7 cellular contexts compared by ENCODE assay signal in the genomic region with DNA sequence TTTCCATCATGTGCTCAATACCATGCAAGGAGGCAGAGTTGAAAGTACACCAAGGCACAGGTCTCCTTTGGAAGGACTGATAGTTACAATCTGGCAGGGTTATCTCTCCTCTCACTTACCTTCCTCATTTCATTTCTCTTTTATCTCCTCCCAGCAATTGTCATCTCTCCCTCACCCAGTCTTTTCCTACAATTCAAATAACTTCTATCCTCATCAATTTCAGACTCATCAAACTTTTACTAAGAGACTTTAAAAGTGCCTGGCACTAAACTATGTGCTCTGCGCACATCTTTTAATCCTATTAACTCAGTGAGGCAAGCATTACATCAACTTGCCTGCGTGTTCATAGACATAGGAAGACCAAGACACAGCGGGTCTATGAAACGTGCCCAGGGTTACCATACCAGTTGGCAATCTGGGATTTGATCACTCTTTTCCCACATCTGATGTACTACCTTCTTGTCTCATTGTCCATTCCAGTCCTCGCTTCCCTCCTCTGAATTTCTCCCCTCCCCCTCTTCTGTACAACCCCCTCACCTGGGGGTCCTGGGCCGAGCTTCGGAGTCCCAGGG. TPM values are rescaled to one million over a fixed set of nuclear protein-coding genes. Genes with fewer than 3 reads are reported as not detected.
DNase-seq lines count a peak whose midpoint lies in the region; FAIRE-seq and TF ChIP-seq lines count a peak whose summit lies in the region.
"Had no signal": no experiment of that assay in that cellular context is flagged by ENCODE, and none has a peak within 500 bp of the region (broad histone marks: within the 10 kb centered on the region; RNA-seq: fewer than 3 reads in every experiment).

No MANE protein-coding gene starts in this region.

- H3K27ac ChIP-seq in coronary artery = peak overlapping the region; percentile 91 to 97

- H3K27me3 Mint-ChIP-seq in progenitor cell of endocrine pancreas = no peaks in the 10 kb centered on the region

- H3K9me3 Mint-ChIP-seq in progenitor cell of endocrine pancreas (ENCODE audit: low read depth) = no peaks in the 10 kb centered on the region

- DNase-seq in AG08395 (ENCODE audit: low spot score) (peak; percentile 26), LNCaP clone FGC (ENCODE audit: low read depth) (no peak), coronary artery (ENCODE audit: low spot score) (no peak), progenitor cell of endocrine pancreas (ENCODE audit: low spot score, unreplicated experiment) (no peak), RCC 7860 (ENCODE audit: low spot score) (no peak)
- no peak for DNase-seq in activated CD4-positive, alpha-beta T cell treated with anti-CD3 and anti-CD28 coated beads for 1 hour

- peaks cover 10% of the 10 kb centered on the region for H3K4me1 Mint-ChIP-seq in progenitor cell of endocrine pancreas (ENCODE audit: low read depth)

- TF ChIP-seq CTCF in LNCaP clone FGC (IDR thresholded peaks at IDR 0.05; ENCODE audit: control insufficient read depth, extremely low read depth, insufficient read depth) (no peak), coronary artery (IDR thresholded peaks at IDR 0.05) (no peak), progenitor cell of endocrine pancreas (IDR thresholded peaks at IDR 0.05; ENCODE audit: unreplicated experiment) (no peak)

- H3K4me3 ChIP-seq in LNCaP clone FGC (ENCODE audit: low read depth, low read length) (peak overlapping the region; percentile 99), coronary artery (peak overlapping the region; percentile 94)

- H3K36me3 Mint-ChIP-seq in progenitor cell of endocrine pancreas (ENCODE audit: insufficient read depth) = peaks cover 5% of the 10 kb centered on the region

- FAIRE-seq in RCC 7860 (lab: Jason Lieb, UNC) = no peak

- peak overlapping the region; percentile 13 for H3K27ac Mint-ChIP-seq in progenitor cell of endocrine pancreas

- H3K4me3 Mint-ChIP-seq in progenitor cell of endocrine pancreas (ENCODE audit: low read depth) = peak overlapping the region; percentile 96

RNA-seq across cellular contexts. Expression of a gene that starts 1.2 kb away (rescaled TPM):
- total RNA-seq in progenitor cell of endocrine pancreas = 85.6 and 92.6 TPM in 2 replicates

RNA-seq across cellular contexts. Expression of a gene that starts 12.4 kb away (rescaled TPM):
- total RNA-seq in progenitor cell of endocrine pancreas = 80.4 and 82.9 TPM in 2 replicates

RNA-seq across cellular contexts. Expression of a gene that starts 17.3 kb away (rescaled TPM):
- total RNA-seq in progenitor cell of endocrine pancreas = 9.5 and 11.6 TPM in 2 replicates
- total RNA-seq: subcutaneous adipose tissue had no signal

RNA-seq across cellular contexts. Expression of a gene that starts 20.7 kb away (rescaled TPM):
- 2.4 and 2.5 TPM in 2 replicates for total RNA-seq in progenitor cell of endocrine pancreas

RNA-seq across cellular contexts. Expression of a gene that starts 21.0 kb away (rescaled TPM):
- 52.5 and 56.6 TPM in 2 replicates for total RNA-seq in progenitor cell of endocrine pancreas
